15 cellular contexts compared by ENCODE assay signal in the genomic region with DNA sequence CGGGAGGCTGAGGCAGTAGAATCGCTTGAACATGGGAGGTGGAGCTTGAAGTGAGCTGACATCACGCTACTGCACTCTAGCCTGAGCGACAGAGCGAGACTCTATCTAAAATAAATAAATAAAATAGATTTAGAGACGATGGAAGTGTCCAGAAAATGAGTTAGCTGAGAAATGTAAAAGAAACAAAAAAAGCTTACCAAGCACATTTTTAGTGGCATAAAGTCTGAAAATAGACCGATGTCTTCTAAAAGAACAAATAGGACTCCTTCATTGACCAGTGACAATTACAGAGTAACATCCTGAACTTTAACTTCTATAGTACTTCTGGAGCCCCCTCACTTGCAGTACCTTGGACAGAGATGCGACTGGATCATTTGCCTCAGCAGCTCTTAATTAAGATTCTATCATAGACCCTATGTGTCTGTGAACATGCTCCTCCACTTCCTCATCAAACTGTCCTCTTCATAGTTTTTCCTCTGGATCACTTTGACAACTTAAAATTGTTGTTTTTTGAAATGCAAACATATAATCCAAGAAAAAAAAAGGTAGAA.
"Had no signal": no experiment of that assay in that cellular context is flagged by ENCODE, and none has a peak within 500 bp of the region (broad histone marks: within the 10 kb centered on the region; RNA-seq: fewer than 3 reads in every experiment).

No MANE protein-coding gene starts in this region.

- H3K9me3 ChIP-seq: esophagus muscularis mucosa, left lung, sigmoid colon had no signal

- H3K27me3 Mint-ChIP-seq: activated CD4-positive, alpha-beta memory T cell treated with anti-CD3 and anti-CD28 coated beads for 36 hours; activated naive CD8-positive, alpha-beta T cell treated with anti-CD3 and anti-CD28 coated beads for 36 hours; memory B cell had no signal

- H3K4me1 Mint-ChIP-seq: activated naive CD8-positive, alpha-beta T cell treated with anti-CD3 and anti-CD28 coated beads for 36 hours; nephron progenitor cell had no signal

- H3K9me3 Mint-ChIP-seq: activated CD4-positive, alpha-beta memory T cell treated with anti-CD3 and anti-CD28 coated beads for 36 hours; activated naive CD8-positive, alpha-beta T cell treated with anti-CD3 and anti-CD28 coated beads for 36 hours; activated T-cell treated with anti-CD3 and anti-CD28 coated beads, Interleukin-2, amount 50 U/mL, for 72 hours; memory B cell had no signal

- ATAC-seq: activated T-cell treated with anti-CD3 and anti-CD28 coated beads, Interleukin-2, amount 50 U/mL, for 72 hours; foreskin keratinocyte; left lung had no signal

- H3K36me3 Mint-ChIP-seq: activated CD4-positive, alpha-beta memory T cell treated with anti-CD3 and anti-CD28 coated beads for 36 hours; activated naive CD8-positive, alpha-beta T cell treated with anti-CD3 and anti-CD28 coated beads for 36 hours; memory B cell had no signal

- H3K4me1 ChIP-seq: esophagus muscularis mucosa, left lung, sigmoid colon had no signal

- H3K4me3 Mint-ChIP-seq: activated CD4-positive, alpha-beta memory T cell treated with anti-CD3 and anti-CD28 coated beads for 36 hours; activated naive CD8-positive, alpha-beta T cell treated with anti-CD3 and anti-CD28 coated beads for 36 hours; activated T-cell treated with anti-CD3 and anti-CD28 coated beads, Interleukin-2, amount 50 U/mL, for 72 hours; memory B cell; nephron progenitor cell had no signal

- H3K4me3 ChIP-seq: esophagus muscularis mucosa, left lung, sigmoid colon had no signal

- H3K27ac ChIP-seq: esophagus muscularis mucosa, foreskin keratinocyte, left lung, sigmoid colon had no signal

- DNase-seq: activated CD4-positive, alpha-beta memory T cell treated with anti-CD3 and anti-CD28 coated beads for 36 hours; activated gamma-delta T cell treated with Interleukin-2 at 50 U/mL for 16 hours; activated naive CD8-positive, alpha-beta T cell treated with anti-CD3 and anti-CD28 coated beads for 36 hours; activated T-cell treated with anti-CD3 and anti-CD28 coated beads, Interleukin-2, amount 50 U/mL, for 72 hours; anterior cingulate cortex; foreskin keratinocyte; islet precursor cell; left lung; nephron progenitor cell; sigmoid colon; stimulated activated CD4-positive, alpha-beta T cell treated with anti-CD3 and anti-CD28 coated beads, Interleukin-12 subunit alpha, Interleukin-12 subunit beta, amount 100 ng/mL, for 4 hours; stimulated activated naive CD4-positive, alpha-beta T cell; substantia nigra had no signal

- H3K27ac Mint-ChIP-seq: activated CD4-positive, alpha-beta memory T cell treated with anti-CD3 and anti-CD28 coated beads for 36 hours; activated naive CD8-positive, alpha-beta T cell treated with anti-CD3 and anti-CD28 coated beads for 36 hours; activated T-cell treated with anti-CD3 and anti-CD28 coated beads, Interleukin-2, amount 50 U/mL, for 72 hours; memory B cell; nephron progenitor cell had no signal

- H3K36me3 ChIP-seq: esophagus muscularis mucosa, left lung, sigmoid colon had no signal

- H3K27me3 ChIP-seq: esophagus muscularis mucosa, foreskin keratinocyte, left lung, sigmoid colon had no signal
